ENCODE assay signal across 24 cellular contexts in the genomic region with DNA sequence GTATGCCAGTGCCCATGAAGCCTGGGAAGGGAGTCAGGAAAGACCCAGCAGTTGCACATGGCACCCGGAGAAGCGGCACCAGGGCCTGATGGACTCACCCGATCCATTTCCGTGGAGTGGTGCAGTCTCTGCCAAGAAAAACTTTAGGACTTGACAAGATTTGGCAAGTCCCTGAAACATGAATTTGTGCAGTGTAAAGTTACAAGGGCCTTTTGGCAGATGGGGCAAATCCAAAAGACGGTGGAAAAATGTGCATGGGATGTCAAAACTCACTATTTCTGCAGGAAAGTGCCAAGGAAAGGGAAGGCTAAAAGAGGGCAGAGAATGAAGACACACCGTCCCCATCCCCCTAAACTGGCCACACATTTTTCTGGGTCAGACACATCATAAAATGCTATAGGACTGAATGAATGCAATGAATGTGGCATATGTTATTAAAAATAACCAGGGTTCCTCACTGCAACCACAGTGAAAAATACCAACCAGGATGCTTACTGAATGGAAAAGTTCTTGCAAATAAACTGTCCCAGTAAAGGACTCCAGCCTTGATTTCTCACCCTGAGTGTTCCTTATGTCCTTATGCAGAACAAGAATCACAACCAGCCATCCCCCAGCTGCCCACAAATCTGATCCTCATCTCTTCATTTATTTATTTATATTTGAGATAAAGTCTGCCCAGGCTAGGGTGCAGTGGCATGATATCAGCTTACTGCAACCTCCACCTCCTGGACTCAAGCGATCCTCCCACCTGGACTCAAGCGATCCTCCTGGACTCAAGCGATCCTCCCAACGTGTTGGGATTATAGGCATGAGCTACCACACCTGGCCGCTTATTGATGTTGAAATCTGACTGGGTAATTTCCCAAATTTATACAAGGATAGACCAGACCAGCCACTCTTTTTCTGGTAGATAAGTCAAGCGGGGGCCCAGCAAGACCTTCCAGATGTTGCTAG.
DNase-seq lines count a peak whose midpoint lies in the region; ATAC-seq and TF ChIP-seq lines count a peak whose summit lies in the region.
"Had no signal": no experiment of that assay in that cellular context is flagged by ENCODE, and none has a peak within 500 bp of the region (broad histone marks: within the 10 kb centered on the region; RNA-seq: fewer than 3 reads in every experiment).

No MANE protein-coding gene starts in this region.

- H3K36me3 Mint-ChIP-seq in nephron (ENCODE audit: low read depth) = no peaks in the 10 kb centered on the region
- H3K36me3 Mint-ChIP-seq: CD14-positive monocyte had no signal

- no peak for TF ChIP-seq CTCF in RWPE1 (conservative IDR thresholded peaks at IDR 0.05; ENCODE audit: low read depth)
- TF ChIP-seq CTCF in epithelial cell of esophagus (IDR thresholded peaks at IDR 0.05; ENCODE audit: insufficient read depth, low read depth, low read length, missing control alignments) = no peak
- TF ChIP-seq CTCF in nephron (IDR thresholded peaks at IDR 0.05; ENCODE audit: unreplicated experiment in 3 of 3) = no peak
- TF ChIP-seq CTCF in testis (IDR thresholded peaks at IDR 0.05) = no peak

- H3K4me3 ChIP-seq in epithelial cell of esophagus (ENCODE audit: low read length) (no peak overlapping the region), testis (no peak overlapping the region)
- H3K4me3 ChIP-seq: esophagus squamous epithelium, sigmoid colon, upper lobe of left lung had no signal

- H3K4me1 Mint-ChIP-seq in nephron = peaks cover 29% of the 10 kb centered on the region
- H3K4me1 Mint-ChIP-seq: neural crest cell had no signal

- H3K27ac ChIP-seq in RWPE1 = peak overlapping the region; percentile 87
- H3K27ac ChIP-seq in testis = no peak overlapping the region
- H3K27ac ChIP-seq: esophagus squamous epithelium, sigmoid colon, upper lobe of left lung had no signal

- intact Hi-C loops in testis (cut with DNase I; ENCODE audit: low total_unique reads) = no loop called here

- no peaks in the 10 kb centered on the region for H3K9me3 Mint-ChIP-seq in nephron
- H3K9me3 Mint-ChIP-seq: activated T-cell treated with anti-CD3 and anti-CD28 coated beads, Interleukin-2, amount 50 U/mL, for 4 hours; effector memory CD8-positive, alpha-beta T cell; H9; neural crest cell had no signal

- ATAC-seq in HG03432 (IDR thresholded peaks at IDR 0.05; ENCODE audit: unreplicated experiment) (no peak), HG02885 (IDR thresholded peaks at IDR 0.05; ENCODE audit: poor library complexity, unreplicated experiment) (no peak)
- ATAC-seq: activated T-cell treated with anti-CD3 and anti-CD28 coated beads, Interleukin-2, amount 50 U/mL, for 4 hours; effector memory CD8-positive, alpha-beta T cell had no signal

- peaks cover 12% of the 10 kb centered on the region for H3K27me3 Mint-ChIP-seq in nephron (ENCODE audit: low read depth)

- no peaks in the 10 kb centered on the region for H3K36me3 ChIP-seq in testis (ENCODE audit: low read depth, missing control alignments)
- H3K36me3 ChIP-seq: esophagus squamous epithelium, sigmoid colon, upper lobe of left lung had no signal

- POLR2A ChIA-PET in RWPE1 (lab: Yijun Ruan, JAX; ENCODE audit: low non-redundant PET) = no interaction called here

- TF ChIP-seq POLR2A in testis (IDR thresholded peaks at IDR 0.05) = no peak

- WGBS in testis, 2 donors = 77 to 88% methylated on average over 12 of the region's 12 CpGs

- H3K4me3 Mint-ChIP-seq in nephron = peak overlapping the region in 1 of 3 experiments; percentile 3
- H3K4me3 Mint-ChIP-seq: activated T-cell treated with anti-CD3 and anti-CD28 coated beads, Interleukin-2, amount 50 U/mL, for 4 hours; effector memory CD8-positive, alpha-beta T cell; H9; neural crest cell had no signal

- peak overlapping the region in 2 of 3 experiments; percentile 15 to 30 for H3K27ac Mint-ChIP-seq in nephron
- H3K27ac Mint-ChIP-seq: CD14-positive monocyte; effector memory CD8-positive, alpha-beta T cell; H9 had no signal

- H3K4me1 ChIP-seq in testis = no peaks in the 10 kb centered on the region
- H3K4me1 ChIP-seq: esophagus squamous epithelium, sigmoid colon, upper lobe of left lung had no signal

- DNase-seq in Daoy (ENCODE audit: low read depth) = peak; percentile 35
- no peak for DNase-seq in RWPE1 (ENCODE audit: low spot score)
- DNase-seq in epithelial cell of esophagus (ENCODE audit: low read depth) = peak; percentile 54
- no peak for DNase-seq in testis
- DNase-seq in activated CD4-positive, alpha-beta T cell treated with anti-CD3 and anti-CD28 coated beads for 4 hours = no peak
- DNase-seq: activated CD4-positive, CD25-positive, alpha-beta regulatory T cell treated with anti-CD3 and anti-CD28 coated beads, Interleukin-2, amount 50 U/mL, for 72 hours; activated naive CD4-positive, alpha-beta T cell treated with Interleukin-2 at 50 U/mL for 16 hours; activated T-cell treated with anti-CD3 and anti-CD28 coated beads, Interleukin-2, amount 50 U/mL, for 4 hours; aorta; effector memory CD8-positive, alpha-beta T cell; esophagus squamous epithelium; GDM1; H9; NCI-H1092 treated with DMSO at 0.1 percent for 48 hours; NCI-H1930; NCI-H774; SHP77 treated with DMSO at 0.1 percent for 48 hours; sigmoid colon; upper lobe of left lung had no signal

- H3K9me3 ChIP-seq in testis = no peaks in the 10 kb centered on the region
- H3K9me3 ChIP-seq: esophagus squamous epithelium, sigmoid colon, upper lobe of left lung had no signal

- CTCF ChIA-PET in RWPE1 (lab: Yijun Ruan, JAX) = no interaction called here

- H3K27me3 ChIP-seq in testis = no peaks in the 10 kb centered on the region
- H3K27me3 ChIP-seq: upper lobe of left lung had no signal

Comparison
In these comparisons a context has a peak if more than half of its experiments do, and no peak if none do; other contexts are left out.
1. DNase-seq: peak in Daoy (single experiment) and epithelial cell of esophagus (single experiment); none in RWPE1 (single experiment), testis (single experiment) and activated CD4-positive, alpha-beta T cell treated with anti-CD3 and anti-CD28 coated beads for 4 hours (0 of 2).